In the genomic region with DNA sequence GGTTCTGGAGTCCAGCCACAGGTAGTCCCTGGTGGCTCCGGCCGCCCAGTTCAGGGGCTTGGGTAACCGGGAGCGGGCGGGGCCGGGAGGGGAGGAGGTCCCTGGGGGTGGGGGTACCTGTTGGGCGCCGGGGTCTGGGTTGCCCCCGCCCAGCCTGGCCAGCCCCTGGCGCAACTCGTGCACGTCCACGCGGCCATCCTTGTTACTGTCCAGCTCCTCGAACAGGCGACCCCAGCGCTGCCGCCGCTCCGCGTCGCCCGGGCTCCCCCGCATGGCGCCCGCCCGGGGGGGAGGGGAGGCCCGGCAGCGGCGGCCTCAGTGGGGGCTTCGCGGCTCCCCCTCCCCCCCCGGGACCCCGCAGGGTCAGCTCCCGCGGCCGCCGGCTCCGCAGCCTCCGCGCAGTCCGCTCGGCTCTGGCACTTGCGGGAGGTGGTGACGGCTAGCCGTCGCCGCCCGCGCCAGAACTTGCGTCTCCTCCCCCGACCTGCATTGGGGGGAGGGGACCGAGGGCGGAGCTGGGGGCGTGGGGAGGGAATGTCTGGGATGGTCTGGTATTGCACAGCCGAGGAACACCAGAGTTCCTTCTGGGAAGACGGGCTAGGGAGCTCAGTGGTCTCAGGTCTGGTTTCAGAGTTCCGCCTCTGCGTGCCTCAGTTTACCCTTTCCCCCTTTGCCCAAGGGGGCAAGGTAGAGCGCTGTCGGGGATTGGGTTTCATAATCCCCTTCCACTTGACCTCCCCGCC, we compare ENCODE assay signal across 1 cellular context.
A peak's percentile ranks its signal among the peaks of the same experiment; 100 is the strongest.
TF ChIP-seq lines count a peak whose summit lies in the region.

Gene SLC25A23, minus strand, starts transcription at position 437 of the 743 bp plus-strand sequence. Its CDS starts 164 bp downstream, at position 273.

TF ChIP-seq in K562, 482 proteins besides CTCF, POLR2A, EP300 and RAD21 (continued from another document):
- TF ChIP-seq CEBPG (CRISPR knock-in tag; IDR thresholded peaks at IDR 0.05) = no peak; the same call in 1 of the 2 replicates
- peak in 1 of 2 experiments; percentile 33; a peak in 1 of 4 replicates for TF ChIP-seq CEBPG (tag; conservative IDR thresholded peaks at IDR 0.05 in 1 of 2, IDR thresholded peaks at IDR 0.05 in 1 of 2)
- peak; percentile 99 for TF ChIP-seq BCOR (IDR thresholded peaks at IDR 0.05)
- TF ChIP-seq GATAD2B (IDR thresholded peaks at IDR 0.05; ENCODE audit: borderline replicate concordance) = peak; percentile 74
- TF ChIP-seq, protein P1, sequence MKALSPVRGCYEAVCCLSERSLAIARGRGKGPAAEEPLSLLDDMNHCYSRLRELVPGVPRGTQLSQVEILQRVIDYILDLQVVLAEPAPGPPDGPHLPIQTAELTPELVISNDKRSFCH (CRISPR knock-in tag; IDR thresholded peaks at IDR 0.05) = no peak
- TF ChIP-seq, protein P1 (tag; IDR thresholded peaks at IDR 0.05) = no peak
- TF ChIP-seq, protein P2, sequence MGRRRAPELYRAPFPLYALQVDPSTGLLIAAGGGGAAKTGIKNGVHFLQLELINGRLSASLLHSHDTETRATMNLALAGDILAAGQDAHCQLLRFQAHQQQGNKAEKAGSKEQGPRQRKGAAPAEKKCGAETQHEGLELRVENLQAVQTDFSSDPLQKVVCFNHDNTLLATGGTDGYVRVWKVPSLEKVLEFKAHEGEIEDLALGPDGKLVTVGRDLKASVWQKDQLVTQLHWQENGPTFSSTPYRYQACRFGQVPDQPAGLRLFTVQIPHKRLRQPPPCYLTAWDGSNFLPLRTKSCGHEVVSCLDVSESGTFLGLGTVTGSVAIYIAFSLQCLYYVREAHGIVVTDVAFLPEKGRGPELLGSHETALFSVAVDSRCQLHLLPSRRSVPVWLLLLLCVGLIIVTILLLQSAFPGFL (CRISPR knock-in tag; IDR thresholded peaks at IDR 0.05) = 0 out of 2 replicates have a peak, but pooled peaks have one; percentile 45
